ENCODE assay signal across 1 cellular context in genomic region chr12:129025055-129025454, GRCh38.
A peak's percentile ranks its signal among the peaks of the same experiment; 100 is the strongest.
TF ChIP-seq lines count a peak whose summit lies in the region.

No MANE protein-coding gene starts in this region.

TF ChIP-seq in HEK293, 187 proteins besides CTCF, POLR2A, EP300 and RAD21:
- no peak for TF ChIP-seq REST (tag by site-specific recombination; IDR thresholded peaks at IDR 0.05)
- TF ChIP-seq ZNF514 (tag by site-specific recombination; IDR thresholded peaks at IDR 0.05), result no peak
- TF ChIP-seq EGR2 (tag by site-specific recombination; IDR thresholded peaks at IDR 0.05; ENCODE audit: low read depth), result peak; percentile 80
- 0 out of 2 replicates have a peak, but pooled peaks have one; percentile 6 for TF ChIP-seq AEBP2 (tag by site-specific recombination; IDR thresholded peaks at IDR 0.05; ENCODE audit: borderline replicate concordance)
- no peak for TF ChIP-seq ZNF266 (tag by site-specific recombination; IDR thresholded peaks at IDR 0.05; ENCODE audit: low read depth)
- TF ChIP-seq ZNF341 (tag by site-specific recombination; IDR thresholded peaks at IDR 0.05; ENCODE audit: low read depth), result no peak
- peak; percentile 62 for TF ChIP-seq ZFHX2 (tag by site-specific recombination; conservative IDR thresholded peaks at IDR 0.05)
- no peak for TF ChIP-seq ZSCAN4 (tag by site-specific recombination; IDR thresholded peaks at IDR 0.05)
- TF ChIP-seq ZNF707 (tag by site-specific recombination; IDR thresholded peaks at IDR 0.05), result no peak
- no peak for TF ChIP-seq TSHZ1 (tag by site-specific recombination; IDR thresholded peaks at IDR 0.05; ENCODE audit: borderline replicate concordance)
- TF ChIP-seq ZNF16 (tag by site-specific recombination; IDR thresholded peaks at IDR 0.05; ENCODE audit: low read depth), result no peak
- TF ChIP-seq ZXDB (tag by site-specific recombination; IDR thresholded peaks at IDR 0.05), result no peak
- no peak for TF ChIP-seq ZNF600 (tag by site-specific recombination; IDR thresholded peaks at IDR 0.05)
- TF ChIP-seq ZNF791 (tag by site-specific recombination; IDR thresholded peaks at IDR 0.05), result no peak
